9 cellular contexts compared by ENCODE assay signal in the genomic region with DNA sequence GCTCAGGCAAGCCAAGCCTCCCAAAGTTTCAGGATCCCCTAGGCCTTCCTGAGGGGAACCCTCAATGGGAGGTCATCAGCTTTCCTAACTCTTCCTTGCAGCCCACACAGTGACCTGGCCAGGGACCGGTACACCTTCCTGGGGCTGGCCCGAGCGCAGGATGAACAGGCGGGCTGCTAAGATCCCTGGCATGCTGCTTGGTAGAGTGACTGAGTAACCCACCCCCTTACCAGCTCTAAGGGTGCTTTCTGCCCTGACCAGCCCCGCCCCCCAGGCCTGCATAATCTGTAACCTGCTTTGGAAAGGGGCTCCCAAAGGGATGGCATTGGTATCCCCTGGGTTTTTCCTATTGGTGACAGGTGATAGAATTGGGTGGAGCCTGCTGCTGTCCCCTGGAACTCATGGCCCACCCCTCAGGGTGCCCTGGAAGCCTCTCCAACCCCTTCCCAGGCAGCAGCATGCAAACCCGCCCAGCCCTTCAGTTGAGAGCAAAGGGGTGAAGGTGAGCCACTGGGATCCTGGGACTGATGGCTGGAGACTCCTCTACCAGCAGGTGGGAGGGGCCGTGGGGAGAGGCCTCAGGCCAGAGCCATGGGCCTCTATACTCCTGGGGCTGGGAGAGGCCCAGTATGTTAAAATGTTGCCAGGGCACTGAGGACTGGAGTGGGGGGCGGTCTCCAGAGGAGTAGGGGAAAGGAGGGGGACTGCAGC. TPM values are rescaled to one million over a fixed set of nuclear protein-coding genes. Genes with fewer than 3 reads are reported as not detected.
A peak's percentile ranks its signal among the peaks of the same experiment; 100 is the strongest.
DNase-seq lines count a peak whose midpoint lies in the region; TF ChIP-seq lines count a peak whose summit lies in the region.
"Had no signal": no experiment of that assay in that cellular context is flagged by ENCODE, and none has a peak within 500 bp of the region (broad histone marks: within the 10 kb centered on the region; RNA-seq: fewer than 3 reads in every experiment).

No MANE protein-coding gene starts in this region.

- TF ChIP-seq CTCF in CD14-positive monocyte (IDR thresholded peaks at IDR 0.05) (no peak), VCaP (conservative IDR thresholded peaks at IDR 0.05) (no peak), right atrium auricular region (IDR thresholded peaks at IDR 0.05) (no peak)

- intact Hi-C loops in CD14-positive monocyte (cut with micrococcal nuclease) = no loop called here

- H3K36me3 ChIP-seq in right atrium auricular region (no peaks in the 10 kb centered on the region), rectal smooth muscle tissue (ENCODE audit: control insufficient read depth, insufficient read depth, low read length) (no peaks in the 10 kb centered on the region)

- H3K36me3 Mint-ChIP-seq in CD14-positive monocyte = peaks cover 0 to 3% of the 10 kb centered on the region in 2 donors

- H3K4me3 ChIP-seq in right atrium auricular region (peak overlapping the region in 1 of 2 donors; percentile 44), rectal smooth muscle tissue (ENCODE audit: low read length) (no peak overlapping the region)

- H3K9me3 Mint-ChIP-seq in CD14-positive monocyte = peaks cover 0 to 6% (median 0%) of the 10 kb centered on the region in 7 donors

- peaks cover 9% of the 10 kb centered on the region for H3K4me1 Mint-ChIP-seq in CD14-positive monocyte

- no peaks in the 10 kb centered on the region for H3K9me3 ChIP-seq in right atrium auricular region

- peak overlapping the region; percentile 80 for H3K27ac ChIP-seq in VCaP
- H3K27ac ChIP-seq in right atrium auricular region = peak overlapping the region; percentile 82 to 92
- H3K27ac ChIP-seq in rectal smooth muscle tissue (ENCODE audit: low read depth, low read length) = peak overlapping the region; percentile 51

- DNase-seq in CD14-positive monocyte (ENCODE audit: low spot score) (no peak), right atrium auricular region (ENCODE audit: low spot score) (no peak), SKM-1 treated with dmso at 0.1 percent for 144 hours (lab: John Stamatoyannopoulos, UW; ENCODE audit: unreplicated experiment) (no peak), NCI-H1105 (lab: John Stamatoyannopoulos, UW) (no peak), OCI-M2 (lab: John Stamatoyannopoulos, UW; ENCODE audit: unreplicated experiment) (no peak), retina (no peak)
- DNase-seq: activated effector memory CD4-positive, alpha-beta T cell treated with Interleukin-2 at 50 U/mL for 16 hours had no signal

- peak overlapping the region; percentile 61 to 67 for H3K4me3 Mint-ChIP-seq in CD14-positive monocyte

- no peaks in the 10 kb centered on the region for H3K27me3 ChIP-seq in right atrium auricular region
- no peaks in the 10 kb centered on the region for H3K27me3 ChIP-seq in rectal smooth muscle tissue (ENCODE audit: control insufficient read depth, insufficient read depth, low read length)

- no peak overlapping the region for H3K27ac Mint-ChIP-seq in CD14-positive monocyte

- H3K4me1 ChIP-seq in right atrium auricular region = peaks cover 0 to 28% of the 10 kb centered on the region in 2 donors
- peaks cover 3% of the 10 kb centered on the region for H3K4me1 ChIP-seq in rectal smooth muscle tissue (ENCODE audit: control insufficient read depth, insufficient read depth, low read length)

- H3K27me3 Mint-ChIP-seq in CD14-positive monocyte (ENCODE audit: low read depth in 3 of 3) = peaks cover 12 to 22% (median 21%) of the 10 kb centered on the region in 3 donors

- H3K9ac ChIP-seq in rectal smooth muscle tissue (ENCODE audit: low read length) = no peak overlapping the region

RNA-seq across cellular contexts. Expression of gene KIF7, which starts 11.0 kb away (rescaled TPM):
- not detected for polyA plus RNA-seq in CD14-positive monocyte
- 1 to 10 TPM; 2.9 to 7.6 TPM for total RNA-seq in right atrium auricular region

RNA-seq across cellular contexts. Expression of gene PLIN1, which starts 12.9 kb away (rescaled TPM):
- not detected for polyA plus RNA-seq in CD14-positive monocyte
- 10 to 100 TPM in 1 of 2 donors, 1 to 10 TPM in 1; 3.6 to 22.6 TPM for total RNA-seq in right atrium auricular region

RNA-seq across cellular contexts. Expression of gene PEX11A, which starts 24.3 kb away (rescaled TPM):
- polyA plus RNA-seq in CD14-positive monocyte = under 1 TPM; 0.72 to 0.75 TPM
- 10 to 100 TPM; 11.6 to 14.8 TPM for total RNA-seq in right atrium auricular region

RNA-seq across cellular contexts. Expression of gene WDR93, which starts 24.3 kb away (rescaled TPM):
- not detected for polyA plus RNA-seq in CD14-positive monocyte
- under 1 TPM in 1 of 2 donors, not detected in 1; 0.20 TPM for total RNA-seq in right atrium auricular region
